Comparison of ENCODE assay signal across 8 cellular contexts in genomic region chr15:66700802-66701421, GRCh38.
DNase-seq lines count a peak whose midpoint lies in the region; ATAC-seq lines count a peak whose summit lies in the region.

No MANE protein-coding gene starts in this region.

- peaks cover 22% of the 10 kb centered on the region for H3K4me1 Mint-ChIP-seq in central memory CD8-positive, alpha-beta T cell

- peaks cover 2% of the 10 kb centered on the region for H3K36me3 Mint-ChIP-seq in central memory CD8-positive, alpha-beta T cell (ENCODE audit: insufficient read depth)

- H3K27ac Mint-ChIP-seq in central memory CD8-positive, alpha-beta T cell (ENCODE audit: low read depth), result no peak overlapping the region

- no peaks in the 10 kb centered on the region for H3K9me3 Mint-ChIP-seq in central memory CD8-positive, alpha-beta T cell

- peaks cover 30% of the 10 kb centered on the region for H3K27me3 Mint-ChIP-seq in central memory CD8-positive, alpha-beta T cell

- ATAC-seq in HG03135 (IDR thresholded peaks at IDR 0.05; ENCODE audit: unreplicated experiment), result peak; percentile 55
- peak; percentile 83 to 85 for ATAC-seq in activated CD4-positive, CD25-positive, alpha-beta regulatory T cell treated with anti-CD3 and anti-CD28 coated beads, Interleukin-2, amount 50 U/mL, for 24 hours
- peak; percentile 75 for ATAC-seq in central memory CD8-positive, alpha-beta T cell (replicated peaks; ENCODE audit: extremely low read depth, poor library complexity, severe bottlenecking)

- peak overlapping the region; percentile 82 for H3K4me3 Mint-ChIP-seq in central memory CD8-positive, alpha-beta T cell

- peak; percentile 48 for DNase-seq in NCI-H345 (lab: John Stamatoyannopoulos, UW)
- DNase-seq in NCI-H345 treated with DMSO at 0.1 percent for 48 hours (lab: John Stamatoyannopoulos, UW; ENCODE audit: unreplicated experiment), result no peak
- DNase-seq in NCI-H446 treated with DMSO at 0.1 percent for 48 hours (lab: John Stamatoyannopoulos, UW), result peak; percentile 88
- peak; percentile 48 to 51 for DNase-seq in central memory CD8-positive, alpha-beta T cell (ENCODE audit: low spot score in 2 of 2)
- DNase-seq in kidney glomerular epithelial cell (lab: John Stamatoyannopoulos, UW), result peak; percentile 84
- DNase-seq in stimulated activated CD4-positive, alpha-beta T cell treated with anti-CD3 and anti-CD28 coated beads, Interleukin-15, amount 100 ng/mL, for 24 hours, result peak; percentile 91
